ENCODE assay signal across 8 cellular contexts in genomic region chr21:39184050-39184980, GRCh38. TPM values are rescaled to one million over a fixed set of nuclear protein-coding genes. Genes with fewer than 3 reads are reported as not detected.
DNase-seq lines count a peak whose midpoint lies in the region; ATAC-seq and TF ChIP-seq lines count a peak whose summit lies in the region.

No MANE protein-coding gene starts in this region.

- peaks cover 71% of the 10 kb centered on the region for H3K4me1 Mint-ChIP-seq in stimulated activated naive CD8-positive, alpha-beta T cell treated with anti-CD3 and anti-CD28 coated beads, Interleukin-15, Interleukin-2, amounts not matched to agents 100 ng/mL and 50 ng/mL, for 24 hours (ENCODE audit: low read depth)
- peaks cover 16% of the 10 kb centered on the region for H3K4me1 Mint-ChIP-seq in glutamatergic neuron (ENCODE audit: low read depth, unreplicated experiment)

- H3K9me3 Mint-ChIP-seq in stimulated activated naive CD8-positive, alpha-beta T cell treated with anti-CD3 and anti-CD28 coated beads, Interleukin-15, Interleukin-2, amounts not matched to agents 100 ng/mL and 50 ng/mL, for 24 hours = no peaks in the 10 kb centered on the region
- peaks cover 9% of the 10 kb centered on the region for H3K9me3 Mint-ChIP-seq in glutamatergic neuron (ENCODE audit: unreplicated experiment)

- peak overlapping the region in 20 of 21 experiments; percentile 77 to 97 (median 90) for H3K27ac ChIP-seq in skin epidermis

- peaks cover 20% of the 10 kb centered on the region for H3K36me3 Mint-ChIP-seq in stimulated activated naive CD8-positive, alpha-beta T cell treated with anti-CD3 and anti-CD28 coated beads, Interleukin-15, Interleukin-2, amounts not matched to agents 100 ng/mL and 50 ng/mL, for 24 hours (ENCODE audit: low read depth)
- H3K36me3 Mint-ChIP-seq in glutamatergic neuron (ENCODE audit: unreplicated experiment) = no peaks in the 10 kb centered on the region

- no peaks in the 10 kb centered on the region for H3K27me3 Mint-ChIP-seq in stimulated activated naive CD8-positive, alpha-beta T cell treated with anti-CD3 and anti-CD28 coated beads, Interleukin-15, Interleukin-2, amounts not matched to agents 100 ng/mL and 50 ng/mL, for 24 hours
- peaks cover 7% of the 10 kb centered on the region for H3K27me3 Mint-ChIP-seq in glutamatergic neuron (ENCODE audit: unreplicated experiment)

- DNase-seq in stimulated activated naive CD8-positive, alpha-beta T cell treated with anti-CD3 and anti-CD28 coated beads, Interleukin-15, Interleukin-2, amounts not matched to agents 100 U/mL and 50 U/mL, for 24 hours = no peak
- DNase-seq in glutamatergic neuron = no peak
- DNase-seq in NCI-H774 (lab: John Stamatoyannopoulos, UW) = no peak

- H3K4me3 Mint-ChIP-seq in stimulated activated naive CD8-positive, alpha-beta T cell treated with anti-CD3 and anti-CD28 coated beads, Interleukin-15, Interleukin-2, amounts not matched to agents 100 ng/mL and 50 ng/mL, for 24 hours = peak overlapping the region; percentile 98
- H3K4me3 Mint-ChIP-seq in glutamatergic neuron (ENCODE audit: unreplicated experiment) = peak overlapping the region; percentile 96

- no peak for ATAC-seq in stimulated activated naive CD8-positive, alpha-beta T cell treated with anti-CD3 and anti-CD28 coated beads, Interleukin-15, Interleukin-2, amounts not matched to agents 100 U/mL and 50 U/mL, for 24 hours
- no peak for ATAC-seq in GM18909 (IDR thresholded peaks at IDR 0.05; ENCODE audit: poor library complexity, unreplicated experiment)
- ATAC-seq in HG03159 (IDR thresholded peaks at IDR 0.05; ENCODE audit: unreplicated experiment) = no peak

- no peak for TF ChIP-seq CTCF in WI38 (IDR thresholded peaks at IDR 0.05; ENCODE audit: low read depth, low read length)
- no peak for TF ChIP-seq CTCF in glutamatergic neuron (IDR thresholded peaks at IDR 0.05; ENCODE audit: partially characterized antibody, unreplicated experiment)

- H3K4me3 ChIP-seq in WI38 (ENCODE audit: low read depth, low read length) (peak overlapping the region; percentile 89), skin epidermis (peak overlapping the region; percentile 54 to 94 (median 85))

- H3K27ac Mint-ChIP-seq in stimulated activated naive CD8-positive, alpha-beta T cell treated with anti-CD3 and anti-CD28 coated beads, Interleukin-15, Interleukin-2, amounts not matched to agents 100 ng/mL and 50 ng/mL, for 24 hours = peak overlapping the region; percentile 86
- peak overlapping the region; percentile 79 for H3K27ac Mint-ChIP-seq in glutamatergic neuron (ENCODE audit: unreplicated experiment)

RNA-seq across cellular contexts. Expression of gene PSMG1, which starts 1.1 kb away (rescaled TPM):
- total RNA-seq in glutamatergic neuron (ENCODE audit: unreplicated experiment) = 28.7 TPM
